ENCODE assay signal across 12 cellular contexts in the genomic region with DNA sequence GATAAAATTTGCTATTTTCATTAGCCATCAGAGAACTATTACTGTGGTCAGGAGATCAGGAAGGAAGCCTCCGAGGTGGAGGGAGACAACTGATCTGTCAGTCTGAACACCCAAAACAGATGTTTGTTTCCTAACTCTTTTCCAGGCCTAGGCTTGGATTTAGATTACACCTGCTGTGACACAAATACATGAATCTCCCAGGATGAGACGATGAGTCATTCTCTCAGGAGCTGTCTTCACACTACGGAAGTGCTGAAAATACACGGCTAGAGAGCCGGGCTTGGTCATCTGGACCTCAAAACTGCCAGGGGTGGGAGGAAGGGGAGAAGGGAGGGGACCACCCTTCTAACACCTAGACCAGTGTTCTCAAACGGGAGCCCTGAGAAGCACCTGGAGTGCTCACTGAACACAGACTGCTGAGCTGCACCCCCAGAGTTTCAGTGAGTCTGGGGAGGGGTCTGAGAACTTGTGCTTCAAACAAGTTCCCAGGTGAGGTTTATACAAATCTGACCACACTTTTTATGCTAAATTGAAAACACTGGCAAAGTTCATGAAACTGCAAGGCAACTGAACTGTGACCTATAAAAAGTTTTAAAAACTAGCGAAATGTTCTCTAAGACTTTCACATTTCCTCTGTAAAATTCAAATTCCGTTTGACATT.
A peak's percentile ranks its signal among the peaks of the same experiment; 100 is the strongest.
DNase-seq lines count a peak whose midpoint lies in the region; ATAC-seq and TF ChIP-seq lines count a peak whose summit lies in the region.
"Had no signal": no experiment of that assay in that cellular context is flagged by ENCODE, and none has a peak within 500 bp of the region (broad histone marks: within the 10 kb centered on the region; RNA-seq: fewer than 3 reads in every experiment).

No MANE protein-coding gene starts in this region.

- intact Hi-C loops in dendritic cell treated with granulocyte-macrophage colony-stimulating factor and Interleukin-4, amounts not matched to agents 40 ng/mL and 50 ng/mL, for 4 days (cut with micrococcal nuclease): loop anchor here (10.0 kb wide), 1 partner anchor 58 kb away; no protein-coding TSS in a partner anchor
- intact Hi-C loops in cardiac septum (cut with DNase I): no loop called here

- peak; percentile 35 for DNase-seq in COLO668 (lab: John Stamatoyannopoulos, UW; ENCODE audit: unreplicated experiment)
- DNase-seq in cardiac septum (ENCODE audit: low spot score): no peak
- DNase-seq in activated T-cell treated with anti-CD3 and anti-CD28 coated beads, Interleukin-2, amount 50 U/mL, for 24 hours: no peak
- DNase-seq in GM13977 (ENCODE audit: low spot score): no peak
- DNase-seq in mesenteric fat pad (ENCODE audit: low spot score): no peak
- DNase-seq: DMS79 treated with DMSO at 0.1 percent for 48 hours, KBM-7 had no signal

- peak overlapping the region; percentile 50 for H3K27ac Mint-ChIP-seq in dendritic cell treated with granulocyte-macrophage colony-stimulating factor and Interleukin-4, amounts not matched to agents 40 ng/mL and 50 ng/mL, for 4 days
- no peak overlapping the region for H3K27ac Mint-ChIP-seq in activated T-cell treated with anti-CD3 and anti-CD28 coated beads, Interleukin-2, amount 50 U/mL, for 24 hours
- H3K27ac Mint-ChIP-seq: stimulated activated naive CD8-positive, alpha-beta T cell treated with anti-CD3 and anti-CD28 coated beads, Interleukin-15, Interleukin-2, amounts not matched to agents 100 ng/mL and 50 ng/mL, for 24 hours had no signal

- H3K27me3 Mint-ChIP-seq in dendritic cell treated with granulocyte-macrophage colony-stimulating factor and Interleukin-4, amounts not matched to agents 40 ng/mL and 50 ng/mL, for 4 days: no peaks in the 10 kb centered on the region
- no peaks in the 10 kb centered on the region for H3K27me3 Mint-ChIP-seq in activated T-cell treated with anti-CD3 and anti-CD28 coated beads, Interleukin-2, amount 50 U/mL, for 24 hours
- H3K27me3 Mint-ChIP-seq: stimulated activated naive CD8-positive, alpha-beta T cell treated with anti-CD3 and anti-CD28 coated beads, Interleukin-15, Interleukin-2, amounts not matched to agents 100 ng/mL and 50 ng/mL, for 24 hours had no signal

- H3K9me3 Mint-ChIP-seq in dendritic cell treated with granulocyte-macrophage colony-stimulating factor and Interleukin-4, amounts not matched to agents 40 ng/mL and 50 ng/mL, for 4 days: no peaks in the 10 kb centered on the region
- H3K9me3 Mint-ChIP-seq in activated T-cell treated with anti-CD3 and anti-CD28 coated beads, Interleukin-2, amount 50 U/mL, for 24 hours: no peaks in the 10 kb centered on the region
- H3K9me3 Mint-ChIP-seq: neural crest cell; stimulated activated naive CD8-positive, alpha-beta T cell treated with anti-CD3 and anti-CD28 coated beads, Interleukin-15, Interleukin-2, amounts not matched to agents 100 ng/mL and 50 ng/mL, for 24 hours had no signal

- H3K4me1 Mint-ChIP-seq in dendritic cell treated with granulocyte-macrophage colony-stimulating factor and Interleukin-4, amounts not matched to agents 40 ng/mL and 50 ng/mL, for 4 days (ENCODE audit: low read depth): peaks cover 71% of the 10 kb centered on the region
- peaks cover 8% of the 10 kb centered on the region for H3K4me1 Mint-ChIP-seq in activated T-cell treated with anti-CD3 and anti-CD28 coated beads, Interleukin-2, amount 50 U/mL, for 24 hours (ENCODE audit: low read depth)

- TF ChIP-seq CTCF in GM13977 (IDR thresholded peaks at IDR 0.05; ENCODE audit: extremely low read depth, insufficient read depth, missing control alignments): no peak

- peaks cover 28% of the 10 kb centered on the region for H3K36me3 Mint-ChIP-seq in dendritic cell treated with granulocyte-macrophage colony-stimulating factor and Interleukin-4, amounts not matched to agents 40 ng/mL and 50 ng/mL, for 4 days (ENCODE audit: low read depth)
- H3K36me3 Mint-ChIP-seq in activated T-cell treated with anti-CD3 and anti-CD28 coated beads, Interleukin-2, amount 50 U/mL, for 24 hours (ENCODE audit: low read depth): no peaks in the 10 kb centered on the region

- in situ Hi-C loops in GM13977 (cut with MboI; ENCODE audit: low pct_unique_long_range_greater_than_20kb, low sequenced_read_pairs, unreplicated experiment): no loop called here

- ATAC-seq in GM21367 (IDR thresholded peaks at IDR 0.05; ENCODE audit: unreplicated experiment): peak; percentile 26
- ATAC-seq in HG03354 (IDR thresholded peaks at IDR 0.05; ENCODE audit: poor library complexity, severe bottlenecking, unreplicated experiment): peak; percentile 30

- H3K4me3 Mint-ChIP-seq in dendritic cell treated with granulocyte-macrophage colony-stimulating factor and Interleukin-4, amounts not matched to agents 40 ng/mL and 50 ng/mL, for 4 days: no peak overlapping the region
- no peak overlapping the region for H3K4me3 Mint-ChIP-seq in activated T-cell treated with anti-CD3 and anti-CD28 coated beads, Interleukin-2, amount 50 U/mL, for 24 hours
- H3K4me3 Mint-ChIP-seq: neural crest cell; stimulated activated naive CD8-positive, alpha-beta T cell treated with anti-CD3 and anti-CD28 coated beads, Interleukin-15, Interleukin-2, amounts not matched to agents 100 ng/mL and 50 ng/mL, for 24 hours had no signal
